Comparison of ENCODE assay signal across 9 cellular contexts in the genomic region with DNA sequence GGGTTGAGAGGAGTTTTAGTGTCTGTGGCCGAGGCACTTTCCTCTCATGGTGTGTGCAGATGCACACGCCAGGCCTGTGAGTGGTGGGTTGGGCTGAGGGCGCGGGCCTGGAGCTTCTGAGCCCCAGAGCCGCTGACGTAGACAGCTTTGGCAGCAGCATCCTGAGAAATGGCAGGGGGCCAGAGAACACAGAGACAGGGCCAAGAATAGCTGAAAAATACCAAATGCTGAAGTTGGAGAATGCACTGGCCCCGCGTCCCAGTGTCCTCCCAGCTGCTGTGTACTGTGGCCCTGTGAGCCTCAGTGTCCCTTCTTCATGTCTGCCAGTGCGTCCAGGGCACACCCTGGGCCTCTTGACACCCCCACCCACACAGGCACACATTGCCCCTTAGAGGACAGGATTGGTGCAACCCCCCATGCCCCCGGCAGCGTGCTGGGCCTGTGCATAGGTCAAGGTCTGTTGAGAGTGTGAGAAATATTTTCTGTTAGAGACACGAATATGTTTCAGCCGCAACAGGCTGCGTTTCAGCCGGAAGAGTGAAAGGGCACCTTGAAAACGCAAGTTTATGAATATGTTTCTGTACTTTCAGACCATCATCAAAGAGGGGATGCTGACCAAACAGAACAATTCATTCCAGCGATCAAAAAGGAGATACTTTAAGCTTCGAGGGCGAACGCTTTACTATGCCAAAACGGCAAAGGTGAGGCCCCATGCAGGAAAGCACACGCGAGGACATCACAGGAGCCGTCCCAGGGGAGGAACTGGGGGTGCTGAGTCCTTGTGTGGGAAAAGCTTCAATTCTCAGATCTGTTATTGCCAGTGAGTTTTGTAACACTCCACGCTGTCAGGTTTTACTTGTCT. TPM values are rescaled to one million over a fixed set of nuclear protein-coding genes. Genes with fewer than 3 reads are reported as not detected.
DNase-seq lines count a peak whose midpoint lies in the region; ATAC-seq and TF ChIP-seq lines count a peak whose summit lies in the region.
"Had no signal": no experiment of that assay in that cellular context is flagged by ENCODE, and none has a peak within 500 bp of the region (broad histone marks: within the 10 kb centered on the region; RNA-seq: fewer than 3 reads in every experiment).

No MANE protein-coding gene starts in this region.

- no peaks in the 10 kb centered on the region for H3K9me3 ChIP-seq in vagina

- peak overlapping the region; percentile 79 to 93 for H3K27ac ChIP-seq in coronary artery
- peak overlapping the region; percentile 77 for H3K27ac ChIP-seq in vagina

- H3K4me1 ChIP-seq in vagina = peaks cover 32% of the 10 kb centered on the region

- peak overlapping the region; percentile 38 for H3K4me3 Mint-ChIP-seq in activated T-cell treated with anti-CD3 and anti-CD28 coated beads, Interleukin-2, amount 50 U/mL, for 24 hours
- H3K4me3 Mint-ChIP-seq in activated T-cell treated with anti-CD3 and anti-CD28 coated beads, Interleukin-2, amount 50 U/mL, for 4 hours = no peak overlapping the region

- peaks cover 65% of the 10 kb centered on the region for H3K4me1 Mint-ChIP-seq in activated T-cell treated with anti-CD3 and anti-CD28 coated beads, Interleukin-2, amount 50 U/mL, for 24 hours (ENCODE audit: low read depth)
- H3K4me1 Mint-ChIP-seq in activated T-cell treated with anti-CD3 and anti-CD28 coated beads, Interleukin-2, amount 50 U/mL, for 4 hours (ENCODE audit: low read depth) = peaks cover 57% of the 10 kb centered on the region

- no peaks in the 10 kb centered on the region for H3K27me3 ChIP-seq in vagina

- no peaks in the 10 kb centered on the region for H3K27me3 Mint-ChIP-seq in activated T-cell treated with anti-CD3 and anti-CD28 coated beads, Interleukin-2, amount 50 U/mL, for 24 hours
- no peaks in the 10 kb centered on the region for H3K27me3 Mint-ChIP-seq in activated T-cell treated with anti-CD3 and anti-CD28 coated beads, Interleukin-2, amount 50 U/mL, for 4 hours (ENCODE audit: low read depth)

- peak overlapping the region; percentile 97 for H3K27ac Mint-ChIP-seq in activated T-cell treated with anti-CD3 and anti-CD28 coated beads, Interleukin-2, amount 50 U/mL, for 24 hours

- H3K9me3 Mint-ChIP-seq in activated T-cell treated with anti-CD3 and anti-CD28 coated beads, Interleukin-2, amount 50 U/mL, for 24 hours = no peaks in the 10 kb centered on the region
- no peaks in the 10 kb centered on the region for H3K9me3 Mint-ChIP-seq in activated T-cell treated with anti-CD3 and anti-CD28 coated beads, Interleukin-2, amount 50 U/mL, for 4 hours

- DNase-seq in activated T-cell treated with anti-CD3 and anti-CD28 coated beads, Interleukin-2, amount 50 U/mL, for 24 hours = no peak
- DNase-seq in activated T-cell treated with anti-CD3 and anti-CD28 coated beads, Interleukin-2, amount 50 U/mL, for 4 hours = no peak
- DNase-seq in coronary artery (ENCODE audit: low spot score) (peak; percentile 96), midbrain (lab: John Stamatoyannopoulos, UW) (peak; percentile 88), vagina (ENCODE audit: extremely low spot score in 2 of 2) (peak in 1 of 2 donors; percentile 93), activated gamma-delta T cell (lab: John Stamatoyannopoulos, UW) (no peak), NCI-H1048 (lab: John Stamatoyannopoulos, UW) (no peak)
- no peak for DNase-seq in stimulated activated CD4-positive, alpha-beta T cell treated with anti-CD3 and anti-CD28 coated beads, Interleukin-1b, Interleukin-23, amount 100 ng/mL, for 48 hours
- DNase-seq: DND-41 had no signal

- H3K36me3 ChIP-seq in vagina = peaks cover 3 to 8% of the 10 kb centered on the region in 2 donors

- TF ChIP-seq POLR2A in vagina (IDR thresholded peaks at IDR 0.05) = no peak

- H3K36me3 Mint-ChIP-seq in activated T-cell treated with anti-CD3 and anti-CD28 coated beads, Interleukin-2, amount 50 U/mL, for 24 hours (ENCODE audit: low read depth) = peaks cover 68% of the 10 kb centered on the region
- H3K36me3 Mint-ChIP-seq in activated T-cell treated with anti-CD3 and anti-CD28 coated beads, Interleukin-2, amount 50 U/mL, for 4 hours (ENCODE audit: insufficient read depth) = peaks cover 8% of the 10 kb centered on the region

- no peak for ATAC-seq in activated T-cell treated with anti-CD3 and anti-CD28 coated beads, Interleukin-2, amount 50 U/mL, for 4 hours

- TF ChIP-seq CTCF in coronary artery (IDR thresholded peaks at IDR 0.05) (no peak), vagina (IDR thresholded peaks at IDR 0.05) (no peak)

- intact Hi-C loops in vagina (cut with DNase I) = no loop called here

- H3K4me3 ChIP-seq in coronary artery = peak overlapping the region; percentile 57
- peak overlapping the region in 1 of 2 donors; percentile 34 for H3K4me3 ChIP-seq in vagina

RNA-seq across cellular contexts. Expression of a gene that starts 33.6 kb away (rescaled TPM):
- 10 to 100 TPM; 38.8 to 44.9 (median 39.3) TPM for total RNA-seq in activated T-cell treated with anti-CD3 and anti-CD28 coated beads, Interleukin-2, amount 50 U/mL, for 4 hours
- 13.3 TPM for total RNA-seq in vagina

Comparison
In these comparisons a context has a peak if more than half of its experiments do, and no peak if none do; other contexts are left out.
1. DNase-seq: peak in coronary artery (single experiment) and midbrain (single experiment); none in activated T-cell treated with anti-CD3 and anti-CD28 coated beads, Interleukin-2, amount 50 U/mL, for 24 hours (single experiment), activated T-cell treated with anti-CD3 and anti-CD28 coated beads, Interleukin-2, amount 50 U/mL, for 4 hours (single experiment), activated gamma-delta T cell (single experiment), stimulated activated CD4-positive, alpha-beta T cell treated with anti-CD3 and anti-CD28 coated beads, Interleukin-1b, Interleukin-23, amount 100 ng/mL, for 48 hours (single experiment) and NCI-H1048 (single experiment).